15 cellular contexts compared by ENCODE assay signal in genomic region chr4:183553601-183554345, GRCh38.
"Had no signal": no experiment of that assay in that cellular context is flagged by ENCODE, and none has a peak within 500 bp of the region (broad histone marks: within the 10 kb centered on the region; RNA-seq: fewer than 3 reads in every experiment).

No MANE protein-coding gene starts in this region.

- H3K4me1 ChIP-seq: ascending aorta, esophagus squamous epithelium, transverse colon had no signal

- H3K36me3 ChIP-seq: ascending aorta, esophagus squamous epithelium, transverse colon had no signal

- DNase-seq: activated CD4-positive, alpha-beta T cell treated with anti-CD3 and anti-CD28 coated beads for 4 hours; activated CD8-positive, alpha-beta T cell treated with anti-CD3 and anti-CD28 coated beads for 36 hours; activated naive CD4-positive, alpha-beta T cell treated with Interleukin-2 at 50 U/mL for 16 hours; activated T-cell treated with anti-CD3 and anti-CD28 coated beads, Interleukin-2, amount 50 U/mL, for 24 hours; cortex of kidney; esophagus squamous epithelium; occipital lobe; retina; stimulated activated naive CD4-positive, alpha-beta T cell treated with Interleukin-2 at 50 U/mL for 16 hours; transverse colon had no signal

- H3K27ac Mint-ChIP-seq: activated CD8-positive, alpha-beta T cell treated with anti-CD3 and anti-CD28 coated beads for 36 hours; activated T-cell treated with anti-CD3 and anti-CD28 coated beads, Interleukin-2, amount 50 U/mL, for 24 hours; activated T-helper 2 cell treated with anti-CD3 and anti-CD28 coated beads, Interferon-gamma antibody, Interleukin-2, Interleukin-4, amounts not matched to agents 10 μg/mL and 5 μg/mL and 100 μg/mL, durations not matched to agents 14 hours and 24 hours and 36 hours; nephron; WTC11 had no signal

- H3K9me3 Mint-ChIP-seq: nephron had no signal

- H3K9me3 ChIP-seq: ascending aorta, esophagus squamous epithelium, transverse colon had no signal

- ATAC-seq: activated CD8-positive, alpha-beta T cell treated with anti-CD3 and anti-CD28 coated beads for 36 hours; WTC11 had no signal

- FAIRE-seq: TTC549 had no signal

- H3K27ac ChIP-seq: ascending aorta, esophagus squamous epithelium, transverse colon had no signal

- H3K4me1 Mint-ChIP-seq: nephron, WTC11 had no signal

- H3K4me3 ChIP-seq: ascending aorta, esophagus squamous epithelium, transverse colon had no signal

- H3K4me3 Mint-ChIP-seq: activated CD8-positive, alpha-beta T cell treated with anti-CD3 and anti-CD28 coated beads for 36 hours; activated T-cell treated with anti-CD3 and anti-CD28 coated beads, Interleukin-2, amount 50 U/mL, for 24 hours; nephron; WTC11 had no signal

- H3K27me3 ChIP-seq: ascending aorta had no signal
